16 cellular contexts compared by ENCODE assay signal in the genomic region with DNA sequence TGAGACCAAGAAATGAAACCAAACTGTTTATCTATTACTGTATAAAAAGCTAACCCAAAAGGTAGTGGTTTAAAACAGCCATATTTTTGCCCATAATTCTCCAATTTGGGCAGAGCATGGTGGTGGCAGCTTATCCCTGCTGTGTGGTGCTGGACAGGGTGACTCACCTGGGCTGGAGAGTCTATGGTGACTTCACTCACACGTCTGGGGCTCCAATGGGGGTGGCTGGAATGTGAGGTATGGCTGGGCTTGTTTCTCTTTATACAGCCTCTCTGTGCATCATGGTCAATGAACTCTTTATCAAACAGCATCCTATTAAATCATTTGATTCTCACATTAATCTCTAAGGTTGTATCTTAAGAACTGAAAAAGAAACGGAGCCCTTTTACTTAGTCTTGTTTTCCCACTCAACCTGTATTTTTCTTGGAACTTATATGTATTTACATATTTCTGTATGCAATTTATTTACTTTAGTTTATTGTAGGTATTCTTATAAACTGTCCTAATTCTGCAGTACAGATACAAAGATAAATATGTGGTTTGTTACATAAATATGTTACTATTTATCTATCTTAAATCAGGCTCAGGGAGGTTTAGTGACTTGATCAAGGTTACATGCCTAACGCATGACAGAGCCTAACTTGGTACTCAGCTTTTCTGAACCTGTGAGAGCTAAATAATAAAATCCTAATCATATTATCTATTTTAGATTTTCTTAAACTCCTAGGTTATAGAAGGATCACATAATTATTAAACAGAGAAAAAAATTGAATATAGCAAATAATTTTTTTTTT. TPM values are rescaled to one million over a fixed set of nuclear protein-coding genes. Genes with fewer than 3 reads are reported as not detected.
DNase-seq lines count a peak whose midpoint lies in the region; ATAC-seq and TF ChIP-seq lines count a peak whose summit lies in the region.
"Had no signal": no experiment of that assay in that cellular context is flagged by ENCODE, and none has a peak within 500 bp of the region (broad histone marks: within the 10 kb centered on the region; RNA-seq: fewer than 3 reads in every experiment).

No MANE protein-coding gene starts in this region.

- H3K27me3 Mint-ChIP-seq in Calu3 (ENCODE audit: unreplicated experiment) = no peaks in the 10 kb centered on the region

- H3K36me3 ChIP-seq in brain microvascular endothelial cell (replicated peaks) (no peaks in the 10 kb centered on the region), kidney epithelial cell (ENCODE audit: control insufficient read depth, insufficient read depth, low read length) (no peaks in the 10 kb centered on the region)
- H3K36me3 ChIP-seq: BLaER1 had no signal

- BruUV-seq in Calu3 (replicated peaks; lab: Mats Ljungman, UMichigan) = no TSS peak

- no peaks in the 10 kb centered on the region for H3K36me3 Mint-ChIP-seq in Calu3 (ENCODE audit: insufficient read depth, unreplicated experiment)

- ATAC-seq in GM21737 (IDR thresholded peaks at IDR 0.05; ENCODE audit: unreplicated experiment) = no peak
- no peak for ATAC-seq in GM18517 (IDR thresholded peaks at IDR 0.05; ENCODE audit: unreplicated experiment)
- ATAC-seq in HG03159 (IDR thresholded peaks at IDR 0.05; ENCODE audit: unreplicated experiment) = no peak
- ATAC-seq: activated T-cell treated with anti-CD3 and anti-CD28 coated beads, Interleukin-2, amount 50 U/mL, for 4 hours; Right ventricle myocardium inferior had no signal

- no peak overlapping the region for H3K4me3 Mint-ChIP-seq in Calu3 (ENCODE audit: low read depth, unreplicated experiment)
- H3K4me3 Mint-ChIP-seq: activated T-cell treated with anti-CD3 and anti-CD28 coated beads, Interleukin-2, amount 50 U/mL, for 4 hours; stimulated activated naive CD8-positive, alpha-beta T cell treated with anti-CD3 and anti-CD28 coated beads, Interleukin-15, Interleukin-2, amounts not matched to agents 100 ng/mL and 50 ng/mL, for 24 hours had no signal

- no peak overlapping the region for H3K27ac ChIP-seq in brain microvascular endothelial cell
- H3K27ac ChIP-seq: BLaER1, VCaP had no signal

- peaks cover 3% of the 10 kb centered on the region for H3K9me3 Mint-ChIP-seq in Calu3 (ENCODE audit: low read depth, unreplicated experiment)
- H3K9me3 Mint-ChIP-seq: activated T-cell treated with anti-CD3 and anti-CD28 coated beads, Interleukin-2, amount 50 U/mL, for 4 hours; stimulated activated naive CD8-positive, alpha-beta T cell treated with anti-CD3 and anti-CD28 coated beads, Interleukin-15, Interleukin-2, amounts not matched to agents 100 ng/mL and 50 ng/mL, for 24 hours had no signal

- DNase-seq in Calu3 = peak; percentile 69
- peak; percentile 49 for DNase-seq in LHCN-M2 (ENCODE audit: low read depth)
- peak; percentile 70 for DNase-seq in brain microvascular endothelial cell
- peak; percentile 39 for DNase-seq in kidney epithelial cell (ENCODE audit: low read depth)
- no peak for DNase-seq in NCI-H82 (lab: John Stamatoyannopoulos, UW)
- DNase-seq: activated T-cell treated with anti-CD3 and anti-CD28 coated beads, Interleukin-2, amount 50 U/mL, for 4 hours; NCI-H524 treated with DMSO at 0.1 percent for 48 hours; retina; stimulated activated CD4-positive, alpha-beta T cell treated with anti-CD3 and anti-CD28 coated beads, Interleukin-4, amount 100 ng/mL, for 4 hours had no signal

- H3K27me3 ChIP-seq in brain microvascular endothelial cell (replicated peaks) (no peaks in the 10 kb centered on the region), kidney epithelial cell (ENCODE audit: control insufficient read depth, insufficient read depth, low read length) (no peaks in the 10 kb centered on the region)
- H3K27me3 ChIP-seq: BLaER1 had no signal

- in situ Hi-C loops in brain microvascular endothelial cell (cut with HindIII; ENCODE audit: low pct_ligation_motif_present, low sequenced_read_pairs) = no loop called here

- intact Hi-C loops in Calu3 (cut with micrococcal nuclease; ENCODE audit: unreplicated experiment) = no loop called here

- CTCF ChIA-PET in Calu3 (lab: Charles Lee) = no interaction called here

- H3K4me1 Mint-ChIP-seq in Calu3 (ENCODE audit: low read depth, unreplicated experiment) = no peaks in the 10 kb centered on the region

- no peak for TF ChIP-seq CTCF in Calu3 (IDR thresholded peaks at IDR 0.05; ENCODE audit: unreplicated experiment)
- TF ChIP-seq CTCF in brain microvascular endothelial cell (IDR thresholded peaks at IDR 0.05; ENCODE audit: low read depth, low read length, missing control alignments) = no peak
- no peak for TF ChIP-seq CTCF in kidney epithelial cell (IDR thresholded peaks at IDR 0.05; ENCODE audit: insufficient read depth, low read length, poor library complexity, severe bottlenecking)

- H3K27ac Mint-ChIP-seq in Calu3 (ENCODE audit: unreplicated experiment) = no peak overlapping the region
- H3K27ac Mint-ChIP-seq: stimulated activated naive CD8-positive, alpha-beta T cell treated with anti-CD3 and anti-CD28 coated beads, Interleukin-15, Interleukin-2, amounts not matched to agents 100 ng/mL and 50 ng/mL, for 24 hours had no signal

- H3K4me3 ChIP-seq in brain microvascular endothelial cell (ENCODE audit: low read depth, low read length) (no peak overlapping the region), kidney epithelial cell (ENCODE audit: low read depth, low read length) (no peak overlapping the region)
- H3K4me3 ChIP-seq: BLaER1 had no signal

RNA-seq across cellular contexts. Expression of a gene that starts 37.5 kb away (rescaled TPM):
- total RNA-seq in Calu3 (2022) = 50.9 and 57.3 TPM in 2 replicates
- total RNA-seq in LHCN-M2 (2014; rRNA removed) = 49.8 and 57.5 TPM in 2 replicates
- 54.1 TPM for polyA plus RNA-seq in LHCN-M2 (2012)
- 39.2 and 55.0 TPM in 2 replicates for total RNA-seq in kidney epithelial cell
